ENCODE assay signal across 8 cellular contexts in genomic region chr20:5949943-5950270, GRCh38. TPM values are rescaled to one million over a fixed set of nuclear protein-coding genes. Genes with fewer than 3 reads are reported as not detected.
DNase-seq lines count a peak whose midpoint lies in the region; ATAC-seq and TF ChIP-seq lines count a peak whose summit lies in the region.

No MANE protein-coding gene starts in this region.

- peak overlapping the region; percentile 67 for H3K9ac ChIP-seq in muscle layer of colon (ENCODE audit: low read length)

- no peak for TF ChIP-seq POLR2A in GM18505 (IDR thresholded peaks at IDR 0.05; ENCODE audit: borderline replicate concordance, extremely low read depth, insufficient read depth, insufficient read length)

- peak overlapping the region; percentile 94 for H3K4me3 ChIP-seq in AG04450 (ENCODE audit: low read depth, low read length)
- peak overlapping the region; percentile 59 to 70 for H3K4me3 ChIP-seq in muscle layer of colon (ENCODE audit: low read depth in 1 of 2, low read length in 2 of 2)

- H3K36me3 Mint-ChIP-seq in brain, result peaks cover 13% of the 10 kb centered on the region

- peak overlapping the region; percentile 91 to 98 (median 96) for H3K4me3 Mint-ChIP-seq in brain

- no peaks in the 10 kb centered on the region for H3K27me3 ChIP-seq in AG04450 (ENCODE audit: control insufficient read depth, insufficient read depth, low read length)
- no peaks in the 10 kb centered on the region for H3K27me3 ChIP-seq in muscle layer of colon (ENCODE audit: control insufficient read depth in 1 of 2, insufficient read depth in 2 of 2, low read length in 2 of 2)

- H3K9me3 Mint-ChIP-seq in brain, result no peaks in the 10 kb centered on the region

- H3K9me3 ChIP-seq in AG04450 (ENCODE audit: control insufficient read depth, insufficient read depth, low read length) (no peaks in the 10 kb centered on the region; the same call in 1 of the 2 replicates), muscle layer of colon (ENCODE audit: low read length) (no peaks in the 10 kb centered on the region)

- DNase-seq in AG04450 (ENCODE audit: low read depth, low spot score), result no peak
- DNase-seq in G401 (ENCODE audit: low spot score), result no peak
- DNase-seq in NCI-H146 treated with DMSO at 0.1 percent for 48 hours (lab: John Stamatoyannopoulos, UW; ENCODE audit: unreplicated experiment), result no peak
- DNase-seq in NCI-H1436 (lab: John Stamatoyannopoulos, UW), result no peak

- H3K4me1 ChIP-seq in muscle layer of colon (ENCODE audit: insufficient read depth, low read length), result peaks cover 15% of the 10 kb centered on the region

- H3K36me3 ChIP-seq in muscle layer of colon (ENCODE audit: insufficient read depth, low read length), result peaks cover 30% of the 10 kb centered on the region

- TF ChIP-seq CTCF in AG04450 (IDR thresholded peaks at IDR 0.05; ENCODE audit: low read depth, low read length) (no peak), brain (conservative IDR thresholded peaks at IDR 0.05) (no peak)

- no peak overlapping the region for H3K27ac ChIP-seq in AG04450 (ENCODE audit: low read depth, low read length)
- H3K27ac ChIP-seq in muscle layer of colon (ENCODE audit: low read depth, low read length), result peak overlapping the region; percentile 71

- H3K4me1 Mint-ChIP-seq in brain, result peaks cover 42% of the 10 kb centered on the region

- in situ Hi-C loops in G401 (cut with HindIII; ENCODE audit: low sequenced_read_pairs), result no loop called here

- POLR2A ChIA-PET in AG04450 (lab: Yijun Ruan, JAX), result no interaction called here

- H3K27ac Mint-ChIP-seq in brain, result peak overlapping the region; percentile 82 to 94 (median 90)

- peaks cover 12% of the 10 kb centered on the region for H3K27me3 Mint-ChIP-seq in brain

- ATAC-seq in HG03066 (IDR thresholded peaks at IDR 0.05; ENCODE audit: low read depth, unreplicated experiment) (peak; percentile 2), GM18505 (IDR thresholded peaks at IDR 0.05; ENCODE audit: unreplicated experiment) (no peak)

- CTCF ChIA-PET in AG04450 (lab: Charles Lee), result no interaction called here

RNA-seq across cellular contexts. Expression of gene TRMT6, which starts 0.4 kb away (rescaled TPM):
- polyA plus RNA-seq in AG04450 (2011; rRNA removed), result 8.3 and 10.2 TPM in 2 replicates
- 5.0 and 6.4 TPM in 2 replicates for polyA minus RNA-seq in AG04450 (2011; rRNA and poly(A)+ RNA removed)
- 10.2 TPM for polyA plus RNA-seq in brain (ENCODE audit: insufficient read depth, low read depth, low replicate concordance)
- 12.7 and 15.9 TPM in 2 replicates for total RNA-seq in G401 (2014; rRNA removed; shearing (Covaris generic))

RNA-seq across cellular contexts. Expression of gene MCM8, which starts 0.5 kb away (rescaled TPM):
- polyA plus RNA-seq in AG04450 (2011; rRNA removed) (2.0 and 2.8 TPM in 2 replicates), brain (ENCODE audit: insufficient read depth, low read depth, low replicate concordance) (4.7 TPM)
- 2.0 and 3.5 TPM in 2 replicates for polyA minus RNA-seq in AG04450 (2011; rRNA and poly(A)+ RNA removed)
- 12.2 and 27.0 TPM in 2 replicates for total RNA-seq in G401 (2014; rRNA removed; shearing (Covaris generic))

RNA-seq across cellular contexts. Expression of gene CHGB, which starts 38.6 kb away (rescaled TPM):
- polyA plus RNA-seq in AG04450 (2011; rRNA removed) (0.15 and 0.20 TPM in 2 replicates), brain (ENCODE audit: insufficient read depth, low read depth, low replicate concordance) (68.4 TPM)
- 0.13 TPM in 1 of 2 replicates, not detected in the other for polyA minus RNA-seq in AG04450 (2011; rRNA and poly(A)+ RNA removed)
- total RNA-seq in G401 (2014; rRNA removed; shearing (Covaris generic)), result 0.06 and 1.5 TPM in 2 replicates

RNA-seq across cellular contexts. Expression of gene CRLS1, which starts 56.0 kb away (rescaled TPM):
- 63.2 and 76.3 TPM in 2 replicates for polyA plus RNA-seq in AG04450 (2011; rRNA removed)
- polyA minus RNA-seq in AG04450 (2011; rRNA and poly(A)+ RNA removed), result 21.3 and 37.0 TPM in 2 replicates
- polyA plus RNA-seq in brain (ENCODE audit: insufficient read depth, low read depth, low replicate concordance), result 14.3 TPM
- total RNA-seq in G401 (2014; rRNA removed; shearing (Covaris generic)), result 50.6 and 74.0 TPM in 2 replicates

Comparison
In these comparisons a context has a peak if more than half of its experiments do, and no peak if none do; other contexts are left out.
1. RNA of gene CHGB, which starts 38.6 kb away (polyA plus RNA-seq): 68.4 TPM in brain (single experiment); 0.15 to 0.20 TPM in AG04450; every median in the first group is over 10 times any median in the second.